In the genomic region with DNA sequence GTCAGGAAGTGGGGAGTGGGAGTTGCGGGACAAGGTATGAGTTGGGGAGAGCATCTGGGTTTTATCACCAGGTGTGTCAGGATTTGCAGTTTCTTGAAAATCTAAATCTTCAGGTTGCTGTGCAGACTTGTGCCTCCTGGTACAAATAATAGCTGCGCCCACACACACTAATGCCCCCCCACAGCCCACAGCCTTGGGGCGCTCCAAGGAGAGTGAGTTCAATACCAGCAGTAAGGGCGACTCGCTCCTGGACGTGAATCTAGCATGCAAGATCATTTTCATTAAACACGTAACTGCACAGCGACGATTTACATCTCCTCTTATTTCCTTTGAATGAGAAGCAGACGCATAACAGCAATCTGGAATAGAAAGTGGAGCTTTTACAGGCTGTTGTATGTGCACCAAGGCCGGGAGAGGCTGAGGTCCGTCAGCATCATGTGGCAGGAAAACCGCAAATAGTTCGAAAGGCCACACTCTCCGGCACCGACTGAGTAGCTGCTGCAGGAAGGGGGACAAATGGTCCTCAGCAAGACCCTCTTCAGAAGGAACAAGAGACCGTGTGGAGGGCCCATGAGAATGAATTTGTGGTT, we compare ENCODE assay signal across 11 cellular contexts.
A peak's percentile ranks its signal among the peaks of the same experiment; 100 is the strongest.
DNase-seq lines count a peak whose midpoint lies in the region; ATAC-seq and TF ChIP-seq lines count a peak whose summit lies in the region.
"Had no signal": no experiment of that assay in that cellular context is flagged by ENCODE, and none has a peak within 500 bp of the region (broad histone marks: within the 10 kb centered on the region; RNA-seq: fewer than 3 reads in every experiment).

No MANE protein-coding gene starts in this region.

- peak overlapping the region; percentile 32 for H4K8ac ChIP-seq in mesenchymal stem cell (ENCODE audit: low read length)

- H3K4me1 Mint-ChIP-seq in activated CD8-positive, alpha-beta T cell treated with anti-CD3 and anti-CD28 coated beads, Interleukin-2, amount 10 ng/mL, durations not matched to agents 7 days and 5 days (ENCODE audit: low read depth) = peaks cover 9% of the 10 kb centered on the region
- H3K4me1 Mint-ChIP-seq in endothelial cell (ENCODE audit: unreplicated experiment) = peaks cover 52% of the 10 kb centered on the region

- H2AFZ ChIP-seq in mesenchymal stem cell (ENCODE audit: low read depth, low read length) = no peak overlapping the region

- H3K14ac ChIP-seq in mesenchymal stem cell (ENCODE audit: low read length in 2 of 2) = no peak overlapping the region

- peaks cover 5% of the 10 kb centered on the region for H3K4me1 ChIP-seq in mesenchymal stem cell (ENCODE audit: control insufficient read depth, insufficient read depth, low read depth, low read length)

- DNase-seq in AML-193 (lab: John Stamatoyannopoulos, UW) = peak; percentile 6 to 23
- peak; percentile 44 for DNase-seq in HFF-Myc (ENCODE audit: extremely low read depth, low read depth)
- peak; percentile 28 for DNase-seq in activated CD8-positive, alpha-beta T cell treated with anti-CD3 and anti-CD28 coated beads, Interleukin-2, amount 10 ng/mL, durations not matched to agents 7 days and 5 days
- peak; percentile 13 for DNase-seq in mesenchymal stem cell
- DNase-seq in D341Med (ENCODE audit: low spot score) = no peak
- DNase-seq in endothelial cell (ENCODE audit: low spot score) = no peak
- DNase-seq: GOT3, NCI-H2227 treated with DMSO at 0.1 percent for 48 hours had no signal

- H3K4me3 ChIP-seq in HFF-Myc (replicated peaks; ENCODE audit: low read depth, low read length) (peak overlapping the region; percentile 22), mesenchymal stem cell (ENCODE audit: insufficient read depth in 1 of 2, low read depth in 1 of 2, low read length in 2 of 2) (no peak overlapping the region)

- no peaks in the 10 kb centered on the region for H3K27me3 ChIP-seq in mesenchymal stem cell (ENCODE audit: control insufficient read depth in 1 of 2, insufficient read depth in 1 of 2, low read length in 2 of 2)

- no peak overlapping the region for H3K27ac ChIP-seq in mesenchymal stem cell (ENCODE audit: low read length, poor library complexity, severe bottlenecking)

- no peak overlapping the region for H2AK5ac ChIP-seq in mesenchymal stem cell (ENCODE audit: low read length, severe bottlenecking)

- ATAC-seq in activated CD8-positive, alpha-beta T cell treated with anti-CD3 and anti-CD28 coated beads, Interleukin-2, amount 10 ng/mL, durations not matched to agents 7 days and 5 days = no peak
- ATAC-seq in HG02588 (IDR thresholded peaks at IDR 0.05; ENCODE audit: unreplicated experiment) (no peak), GM19035 (IDR thresholded peaks at IDR 0.05; ENCODE audit: unreplicated experiment) (no peak)
- ATAC-seq: CD8-positive, alpha-beta T cell had no signal

- H3K27ac Mint-ChIP-seq in activated CD8-positive, alpha-beta T cell treated with anti-CD3 and anti-CD28 coated beads, Interleukin-2, amount 10 ng/mL, durations not matched to agents 7 days and 5 days = no peak overlapping the region
- no peak overlapping the region for H3K27ac Mint-ChIP-seq in endothelial cell (ENCODE audit: unreplicated experiment)

- H2BK15ac ChIP-seq in mesenchymal stem cell (ENCODE audit: low read depth, poor library complexity, severe bottlenecking) = no peak overlapping the region

- no peaks in the 10 kb centered on the region for H3K36me3 ChIP-seq in mesenchymal stem cell (ENCODE audit: control insufficient read depth in 1 of 2, insufficient read depth in 2 of 2, low read depth in 1 of 2, low read length in 2 of 2)

- no peak overlapping the region for H3K4me2 ChIP-seq in mesenchymal stem cell (ENCODE audit: low read length, poor library complexity, severe bottlenecking)

- H3K23ac ChIP-seq in mesenchymal stem cell (ENCODE audit: low read length in 2 of 2) = no peak overlapping the region

- TF ChIP-seq CTCF in HFF-Myc (IDR thresholded peaks at IDR 0.05; ENCODE audit: low read depth, low read length, missing control alignments) = no peak
- no peak for TF ChIP-seq CTCF in endothelial cell (IDR thresholded peaks at IDR 0.05; ENCODE audit: unreplicated experiment)

- no peak overlapping the region for H3K4me3 Mint-ChIP-seq in activated CD8-positive, alpha-beta T cell treated with anti-CD3 and anti-CD28 coated beads, Interleukin-2, amount 10 ng/mL, durations not matched to agents 7 days and 5 days
- H3K4me3 Mint-ChIP-seq in endothelial cell (ENCODE audit: unreplicated experiment) = no peak overlapping the region
- H3K4me3 Mint-ChIP-seq: CD8-positive, alpha-beta T cell had no signal

- H3K36me3 Mint-ChIP-seq in activated CD8-positive, alpha-beta T cell treated with anti-CD3 and anti-CD28 coated beads, Interleukin-2, amount 10 ng/mL, durations not matched to agents 7 days and 5 days (ENCODE audit: low read depth) = no peaks in the 10 kb centered on the region
- peaks cover 3% of the 10 kb centered on the region for H3K36me3 Mint-ChIP-seq in endothelial cell (ENCODE audit: low read depth, unreplicated experiment)
- H3K36me3 Mint-ChIP-seq: CD8-positive, alpha-beta T cell had no signal

- no peak overlapping the region for H3K18ac ChIP-seq in mesenchymal stem cell (ENCODE audit: low read depth in 1 of 2, low read length in 2 of 2)

- H3K9me3 Mint-ChIP-seq in activated CD8-positive, alpha-beta T cell treated with anti-CD3 and anti-CD28 coated beads, Interleukin-2, amount 10 ng/mL, durations not matched to agents 7 days and 5 days (ENCODE audit: insufficient read depth) = no peaks in the 10 kb centered on the region
- no peaks in the 10 kb centered on the region for H3K9me3 Mint-ChIP-seq in endothelial cell (ENCODE audit: unreplicated experiment)
- H3K9me3 Mint-ChIP-seq: CD8-positive, alpha-beta T cell had no signal

- H2BK120ac ChIP-seq in mesenchymal stem cell (ENCODE audit: low read depth, low read length) = no peak overlapping the region

- CTCF ChIA-PET in activated CD8-positive, alpha-beta T cell treated with anti-CD3 and anti-CD28 coated beads, Interleukin-2, amount 10 ng/mL, durations not matched to agents 7 days and 5 days (lab: Charles Lee) = interaction anchor here (0.6 kb wide), 1 partner anchor 1139 kb away, joined by 3 read pairs; no protein-coding TSS in a partner anchor

- no peak overlapping the region for H3K9ac ChIP-seq in mesenchymal stem cell (ENCODE audit: low read length)

- 80% methylated on average over 16 of the region's 17 CpGs for WGBS in mesenchymal stem cell

- POLR2A ChIA-PET in activated CD8-positive, alpha-beta T cell treated with anti-CD3 and anti-CD28 coated beads, Interleukin-2, amount 10 ng/mL, durations not matched to agents 7 days and 5 days (lab: Charles Lee) = no interaction called here

- H3K79me1 ChIP-seq in mesenchymal stem cell (replicated peaks; ENCODE audit: low read length, poor library complexity, severe bottlenecking) = peaks cover 2% of the 10 kb centered on the region

- H4K91ac ChIP-seq in mesenchymal stem cell (ENCODE audit: low read length) = no peak overlapping the region

- no peak overlapping the region for H2BK12ac ChIP-seq in mesenchymal stem cell (ENCODE audit: low read length in 2 of 2)

- no peaks in the 10 kb centered on the region for H3K27me3 Mint-ChIP-seq in activated CD8-positive, alpha-beta T cell treated with anti-CD3 and anti-CD28 coated beads, Interleukin-2, amount 10 ng/mL, durations not matched to agents 7 days and 5 days (ENCODE audit: low read depth)
- peaks cover 10% of the 10 kb centered on the region for H3K27me3 Mint-ChIP-seq in endothelial cell (ENCODE audit: unreplicated experiment)

- no peak overlapping the region for H2BK5ac ChIP-seq in mesenchymal stem cell (ENCODE audit: low read depth, low read length, poor library complexity, severe bottlenecking)

- H3K9me3 ChIP-seq in mesenchymal stem cell (ENCODE audit: control insufficient read depth, low read length) = no peaks in the 10 kb centered on the region

- no peak overlapping the region for H3K4ac ChIP-seq in mesenchymal stem cell (ENCODE audit: low read depth in 1 of 2, low read length in 2 of 2)

Comparison
In these comparisons a context has a peak if more than half of its experiments do, and no peak if none do; other contexts are left out.
1. DNase-seq: peak in AML-193 (2 of 2), HFF-Myc (single experiment), activated CD8-positive, alpha-beta T cell treated with anti-CD3 and anti-CD28 coated beads, Interleukin-2, amount 10 ng/mL, durations not matched to agents 7 days and 5 days (single experiment) and mesenchymal stem cell (single experiment); none in D341Med (single experiment) and endothelial cell (single experiment).